Comparison of ENCODE assay signal across 35 cellular contexts in genomic region chr5:32131604-32132003, GRCh38.
"Had no signal": no experiment of that assay in that cellular context is flagged by ENCODE, and none has a peak within 500 bp of the region (broad histone marks: within the 10 kb centered on the region; RNA-seq: fewer than 3 reads in every experiment).

No MANE protein-coding gene starts in this region.

- H3K9me3 ChIP-seq: Peyer's patch, SJSA1, SK-N-SH had no signal

- H3K4me3 Mint-ChIP-seq: activated CD4-positive, alpha-beta memory T cell treated with anti-CD3 and anti-CD28 coated beads, Interleukin-2, amount 10 ng/mL, durations not matched to agents 7 days and 5 days; activated CD8-positive, alpha-beta memory T cell treated with anti-CD3 and anti-CD28 coated beads, Interleukin-2, amount 10 ng/mL, durations not matched to agents 7 days and 5 days; activated naive CD4-positive, alpha-beta T cell treated with anti-CD3 and anti-CD28 coated beads, Interleukin-2, amount 50 U/mL, for 24 hours; activated naive CD8-positive, alpha-beta T cell treated with anti-CD3 and anti-CD28 coated beads, Interleukin-2, amount 50 U/mL, for 24 hours; brain; T-helper 1 cell treated with Interleukin-12 subunit alpha and Interleukin-12 subunit beta and Interleukin-4 antibody, amounts not matched to agents 30 μg/mL and 1 μg/mL, for 36 hours; T-helper 2 cell treated with Interferon-gamma antibody and Interleukin-4, amounts not matched to agents 5 μg/mL and 100 μg/mL, for 36 hours; WTC11 had no signal

- DNase-seq: activated CD4-positive, alpha-beta memory T cell treated with anti-CD3 and anti-CD28 coated beads, Interleukin-2, amount 10 ng/mL, durations not matched to agents 7 days and 5 days; activated CD4-positive, alpha-beta T cell treated with anti-CD3 and anti-CD28 coated beads for 48 hours; activated CD8-positive, alpha-beta memory T cell treated with anti-CD3 and anti-CD28 coated beads for 24 hours; activated CD8-positive, alpha-beta memory T cell treated with anti-CD3 and anti-CD28 coated beads, Interleukin-2, amount 10 ng/mL, durations not matched to agents 7 days and 5 days; activated CD8-positive, alpha-beta memory T cell treated with anti-CD3 and anti-CD28 coated beads, Interleukin-2, amount 50 U/mL, for 48 hours; activated gamma-delta T cell; activated naive CD4-positive, alpha-beta T cell treated with Interleukin-2 at 50 U/mL for 16 hours; activated naive CD8-positive, alpha-beta T cell treated with anti-CD3 and anti-CD28 coated beads, Interleukin-2, amount 50 U/mL, for 24 hours; anterior cingulate cortex; caudate nucleus; MM.1S; NCI-H1092 treated with DMSO at 0.1 percent for 48 hours; NCI-H1417; NCI-H146; NCI-H187 treated with DMSO at 0.1 percent for 48 hours; NCI-H2081; NCI-H226; NCI-H446 treated with DMSO at 0.1 percent for 48 hours; NCI-H524; NCI-H69; NCI-H82; NK-92 treated with Interleukin-12 subunit alpha and Interleukin-12 subunit beta, amount 100 ng/mL, for 24 hours; Peyer's patch; RPMI8226; SHP77 treated with DMSO at 0.1 percent for 48 hours; SK-N-SH had no signal

- H3K27ac Mint-ChIP-seq: activated CD4-positive, alpha-beta memory T cell treated with anti-CD3 and anti-CD28 coated beads, Interleukin-2, amount 10 ng/mL, durations not matched to agents 7 days and 5 days; activated CD8-positive, alpha-beta memory T cell treated with anti-CD3 and anti-CD28 coated beads, Interleukin-2, amount 10 ng/mL, durations not matched to agents 7 days and 5 days; T-helper 1 cell treated with Interleukin-12 subunit alpha and Interleukin-12 subunit beta and Interleukin-4 antibody, amounts not matched to agents 30 μg/mL and 1 μg/mL, for 36 hours; T-helper 2 cell treated with Interferon-gamma antibody and Interleukin-4, amounts not matched to agents 5 μg/mL and 100 μg/mL, for 36 hours; WTC11 had no signal

- H3K27ac ChIP-seq: KMS-11, Peyer's patch, SJSA1 had no signal

- H3K9me3 Mint-ChIP-seq: activated CD4-positive, alpha-beta memory T cell treated with anti-CD3 and anti-CD28 coated beads, Interleukin-2, amount 10 ng/mL, durations not matched to agents 7 days and 5 days; activated naive CD4-positive, alpha-beta T cell treated with anti-CD3 and anti-CD28 coated beads, Interleukin-2, amount 50 U/mL, for 24 hours; activated naive CD8-positive, alpha-beta T cell treated with anti-CD3 and anti-CD28 coated beads, Interleukin-2, amount 50 U/mL, for 24 hours; activated T-helper 2 cell treated with anti-CD3 and anti-CD28 coated beads, Interferon-gamma antibody, Interleukin-2, Interleukin-4, amounts not matched to agents 10 μg/mL and 5 μg/mL and 100 μg/mL, durations not matched to agents 14 hours and 24 hours and 36 hours; brain; T-helper 1 cell treated with Interleukin-12 subunit alpha and Interleukin-12 subunit beta and Interleukin-4 antibody, amounts not matched to agents 30 μg/mL and 1 μg/mL, for 36 hours; T-helper 2 cell treated with Interferon-gamma antibody and Interleukin-4, amounts not matched to agents 5 μg/mL and 100 μg/mL, for 36 hours; WTC11 had no signal

- H3K27me3 ChIP-seq: Peyer's patch, SJSA1 had no signal

- H3K27me3 Mint-ChIP-seq: activated CD4-positive, alpha-beta memory T cell treated with anti-CD3 and anti-CD28 coated beads, Interleukin-2, amount 10 ng/mL, durations not matched to agents 7 days and 5 days; activated CD8-positive, alpha-beta memory T cell treated with anti-CD3 and anti-CD28 coated beads, Interleukin-2, amount 10 ng/mL, durations not matched to agents 7 days and 5 days; activated naive CD4-positive, alpha-beta T cell treated with anti-CD3 and anti-CD28 coated beads, Interleukin-2, amount 50 U/mL, for 24 hours; activated naive CD8-positive, alpha-beta T cell treated with anti-CD3 and anti-CD28 coated beads, Interleukin-2, amount 50 U/mL, for 24 hours; brain had no signal

- ATAC-seq: activated CD4-positive, CD25-positive, alpha-beta regulatory T cell treated with anti-CD3 and anti-CD28 coated beads, Interleukin-2, amount 50 U/mL, for 24 hours; activated CD8-positive, alpha-beta memory T cell treated with anti-CD3 and anti-CD28 coated beads, Interleukin-2, amount 10 ng/mL, durations not matched to agents 7 days and 5 days; activated naive CD8-positive, alpha-beta T cell treated with anti-CD3 and anti-CD28 coated beads, Interleukin-2, amount 50 U/mL, for 24 hours; WTC11 had no signal
